In the genomic region with DNA sequence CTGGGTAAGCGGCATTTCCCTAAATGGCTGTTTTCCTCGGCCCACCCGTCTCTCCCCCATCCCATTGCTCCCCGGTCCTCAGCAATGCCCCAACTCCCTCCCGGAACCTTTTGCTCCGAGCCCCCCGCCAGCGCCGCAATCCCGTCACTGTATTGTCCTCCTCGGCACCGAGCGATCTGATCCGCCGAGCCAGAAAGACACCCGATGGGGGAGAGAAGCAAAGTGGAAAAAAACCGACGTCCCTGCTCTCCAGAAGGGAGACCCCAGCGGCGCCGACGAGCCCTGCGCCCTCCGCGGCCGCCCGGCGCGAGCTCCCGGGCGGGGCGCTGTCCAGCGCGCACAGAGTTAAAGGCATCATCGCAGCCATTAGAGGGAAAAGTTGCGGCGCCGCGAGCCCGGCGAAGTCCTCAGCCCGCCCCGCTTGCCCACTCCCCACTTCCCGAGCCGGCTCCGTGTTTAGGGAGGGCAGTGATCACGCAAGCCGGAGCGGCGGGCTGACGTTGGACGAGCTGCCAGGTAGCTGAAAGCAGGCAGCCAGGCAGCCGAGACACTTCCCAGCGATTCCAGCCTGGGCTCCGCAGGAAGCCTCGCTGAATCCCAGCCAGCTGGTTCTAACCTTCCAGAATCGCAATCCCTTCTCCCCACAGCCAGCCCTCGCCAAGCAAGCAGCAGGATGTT, we compare ENCODE assay signal across 10 cellular contexts. TPM values are rescaled to one million over a fixed set of nuclear protein-coding genes. Genes with fewer than 3 reads are reported as not detected.
DNase-seq lines count a peak whose midpoint lies in the region; ATAC-seq, FAIRE-seq and TF ChIP-seq lines count a peak whose summit lies in the region.
"Had no signal": no experiment of that assay in that cellular context is flagged by ENCODE, and none has a peak within 500 bp of the region (broad histone marks: within the 10 kb centered on the region; RNA-seq: fewer than 3 reads in every experiment).

Gene VSTM2A, plus strand, starts transcription at position 435 of the 678 bp plus-strand sequence. CDS start 356 bp downstream, outside the sequence.

- H3K36me3 ChIP-seq in astrocyte (ENCODE audit: insufficient read depth, low read length) (no peaks in the 10 kb centered on the region), keratinocyte (ENCODE audit: control insufficient read depth in 2 of 2, extremely low read depth in 1 of 2, insufficient read depth in 2 of 2, low read length in 2 of 2) (no peaks in the 10 kb centered on the region), suprapubic skin (no peaks in the 10 kb centered on the region)

- H3K4me1 ChIP-seq in astrocyte (ENCODE audit: insufficient read depth, low read length) = no peaks in the 10 kb centered on the region
- H3K4me1 ChIP-seq in keratinocyte (ENCODE audit: control insufficient read depth, extremely low read depth, insufficient read depth, low read length) = no peaks in the 10 kb centered on the region
- peaks cover 24% of the 10 kb centered on the region for H3K4me1 ChIP-seq in suprapubic skin

- H3K27me3 Mint-ChIP-seq in astrocyte (ENCODE audit: low read depth, unreplicated experiment) = peaks cover 67% of the 10 kb centered on the region
- peaks cover 37% of the 10 kb centered on the region for H3K27me3 Mint-ChIP-seq in activated CD4-positive, alpha-beta T cell treated with anti-CD3 and anti-CD28 coated beads, Interleukin-2, amount 10 ng/mL, durations not matched to agents 24 days and 14 days

- H4K20me1 ChIP-seq in astrocyte (ENCODE audit: insufficient read depth, low read length) = no peaks in the 10 kb centered on the region
- H4K20me1 ChIP-seq in keratinocyte (ENCODE audit: control insufficient read depth, extremely low read depth, insufficient read depth, low read length) = peaks cover 2% of the 10 kb centered on the region

- no peaks in the 10 kb centered on the region for H3K79me2 ChIP-seq in astrocyte (ENCODE audit: insufficient read depth, low read length)
- no peaks in the 10 kb centered on the region for H3K79me2 ChIP-seq in keratinocyte (ENCODE audit: control insufficient read depth, insufficient read depth, low read length)

- H3K27ac ChIP-seq in astrocyte (ENCODE audit: low read depth, low read length) (no peak within 1 kb of the TSS), keratinocyte (ENCODE audit: control insufficient read depth, insufficient read depth, low read length) (no peak within 1 kb of the TSS), suprapubic skin (no peak within 1 kb of the TSS)

- H3K27me3 ChIP-seq in astrocyte (ENCODE audit: insufficient read depth, low read length) (peaks cover 37% of the 10 kb centered on the region), keratinocyte (ENCODE audit: control insufficient read depth, extremely low read depth, insufficient read depth, low read length) (peaks cover 59% of the 10 kb centered on the region), suprapubic skin (peaks cover 77% of the 10 kb centered on the region)

- H3K4me3 Mint-ChIP-seq in astrocyte (ENCODE audit: unreplicated experiment) = peak within 1 kb of the TSS; percentile 83
- H3K4me3 Mint-ChIP-seq in activated CD4-positive, alpha-beta T cell treated with anti-CD3 and anti-CD28 coated beads, Interleukin-2, amount 10 ng/mL, durations not matched to agents 24 days and 14 days = no peak within 1 kb of the TSS
- H3K4me3 Mint-ChIP-seq: memory B cell had no signal

- H2AFZ ChIP-seq in astrocyte (ENCODE audit: low read depth, low read length) (no peak within 1 kb of the TSS), keratinocyte (ENCODE audit: control insufficient read depth, low read length) (no peak within 1 kb of the TSS)

- H3K4me2 ChIP-seq in astrocyte (ENCODE audit: low read length) (peak within 1 kb of the TSS; percentile 69), keratinocyte (ENCODE audit: control insufficient read depth, extremely low read depth, insufficient read depth, low read depth, low read length) (peak within 1 kb of the TSS; percentile 37)

- no peaks in the 10 kb centered on the region for H3K36me3 Mint-ChIP-seq in astrocyte (ENCODE audit: low read depth, unreplicated experiment)
- H3K36me3 Mint-ChIP-seq in activated CD4-positive, alpha-beta T cell treated with anti-CD3 and anti-CD28 coated beads, Interleukin-2, amount 10 ng/mL, durations not matched to agents 24 days and 14 days (ENCODE audit: low read depth) = no peaks in the 10 kb centered on the region

- H3K4me1 Mint-ChIP-seq in astrocyte (ENCODE audit: low read depth, unreplicated experiment) = peaks cover 3% of the 10 kb centered on the region
- H3K4me1 Mint-ChIP-seq in activated CD4-positive, alpha-beta T cell treated with anti-CD3 and anti-CD28 coated beads, Interleukin-2, amount 10 ng/mL, durations not matched to agents 24 days and 14 days = no peaks in the 10 kb centered on the region
- H3K4me1 Mint-ChIP-seq: memory B cell had no signal

- no peak for FAIRE-seq in astrocyte (lab: Jason Lieb, UNC)
- no peak for FAIRE-seq in keratinocyte (lab: Jason Lieb, UNC)

- dilution Hi-C loops in keratinocyte (cut with MboI; ENCODE audit: extremely low pct_ligation_motif_present, low sequenced_read_pairs) = no loop called here

- intact Hi-C loops in activated CD4-positive, alpha-beta T cell treated with anti-CD3 and anti-CD28 coated beads, Interleukin-2, amount 10 ng/mL, durations not matched to agents 24 days and 14 days (cut with micrococcal nuclease) = no loop called here

- 2% methylated on average over 35 of the region's 58 CpGs for WGBS in suprapubic skin

- H3K27ac Mint-ChIP-seq in astrocyte (ENCODE audit: unreplicated experiment) = no peak within 1 kb of the TSS
- H3K27ac Mint-ChIP-seq in activated CD4-positive, alpha-beta T cell treated with anti-CD3 and anti-CD28 coated beads, Interleukin-2, amount 10 ng/mL, durations not matched to agents 24 days and 14 days = no peak within 1 kb of the TSS
- H3K27ac Mint-ChIP-seq: memory B cell had no signal

- peak; percentile 60 for DNase-seq in NCI-H1105 (lab: John Stamatoyannopoulos, UW)
- no peak for DNase-seq in astrocyte (ENCODE audit: low read depth)
- DNase-seq in keratinocyte (ENCODE audit: low read depth, low spot score) = no peak
- DNase-seq in suprapubic skin (ENCODE audit: low spot score in 2 of 2) = no peak
- DNase-seq in activated CD8-positive, alpha-beta memory T cell treated with anti-CD3 and anti-CD28 coated beads, Interleukin-2, amount 50 U/mL, for 4 hours = no peak
- DNase-seq in activated CD4-positive, alpha-beta T cell treated with anti-CD3 and anti-CD28 coated beads, Interleukin-2, amount 10 ng/mL, durations not matched to agents 24 days and 14 days = no peak
- DNase-seq in activated naive CD4-positive, alpha-beta T cell treated with anti-CD3 and anti-CD28 coated beads, Interleukin-2, amount 50 U/mL, for 16 hours = no peak

- H3K4me3 ChIP-seq in astrocyte (ENCODE audit: insufficient read depth, low read depth, low read length) (no peak within 1 kb of the TSS), keratinocyte (ENCODE audit: control insufficient read depth in 2 of 3, extremely low read depth in 1 of 3, insufficient read depth in 2 of 3, low read depth in 1 of 3, low read length in 3 of 3) (no peak within 1 kb of the TSS), suprapubic skin (peak within 1 kb of the TSS; percentile 36)

- ATAC-seq in HG02798 (IDR thresholded peaks at IDR 0.05; ENCODE audit: poor library complexity, unreplicated experiment) = no peak

- H3K9me3 ChIP-seq in astrocyte (ENCODE audit: insufficient read depth, low read depth, low read length) (no peaks in the 10 kb centered on the region), keratinocyte (ENCODE audit: control insufficient read depth, low read depth, low read length) (no peaks in the 10 kb centered on the region), suprapubic skin (no peaks in the 10 kb centered on the region)

- TF ChIP-seq EP300 in suprapubic skin (IDR thresholded peaks at IDR 0.05) = no peak

- H3K9ac ChIP-seq in astrocyte (ENCODE audit: low read length) (no peak within 1 kb of the TSS), keratinocyte (ENCODE audit: control insufficient read depth, extremely low read depth, insufficient read depth, low read length) (no peak within 1 kb of the TSS)

- TF ChIP-seq POLR2A in suprapubic skin (IDR thresholded peaks at IDR 0.05) = no peak

- no peaks in the 10 kb centered on the region for H3K9me1 ChIP-seq in keratinocyte (ENCODE audit: control insufficient read depth, extremely low read depth, insufficient read depth, low read length)

- peaks cover 3% of the 10 kb centered on the region for H3K9me3 Mint-ChIP-seq in astrocyte (ENCODE audit: unreplicated experiment)
- peaks cover 4% of the 10 kb centered on the region for H3K9me3 Mint-ChIP-seq in activated CD4-positive, alpha-beta T cell treated with anti-CD3 and anti-CD28 coated beads, Interleukin-2, amount 10 ng/mL, durations not matched to agents 24 days and 14 days

- TF ChIP-seq CTCF in astrocyte (IDR thresholded peaks at IDR 0.05; ENCODE audit: insufficient read depth, low read depth, low read length) (no peak), keratinocyte (optimal IDR thresholded peaks at IDR 0.05 in 1 of 3, IDR thresholded peaks at IDR 0.05 in 1 of 3, conservative IDR thresholded peaks at IDR 0.05 in 1 of 3; ENCODE audit: extremely low read depth in 1 of 3, insufficient read depth in 2 of 3, low read length in 3 of 3) (no peak), suprapubic skin (IDR thresholded peaks at IDR 0.05) (no peak)

RNA-seq across cellular contexts. Expression of gene VSTM2A, which starts in this region (rescaled TPM):
- 0.20 TPM in 1 of 2 replicates, not detected in the other for total RNA-seq in astrocyte
- not detected in 3 replicates for polyA plus RNA-seq in keratinocyte
- not detected for polyA plus RNA-seq in keratinocyte (2011; ENCODE audit: low read depth)
- not detected in 2 replicates for polyA plus RNA-seq in keratinocyte (2011; cell fraction: cytosol; rRNA removed)
- not detected in 2 replicates for polyA plus RNA-seq in keratinocyte (2011; cell fraction: nucleus; rRNA removed)
- not detected in 2 replicates for polyA plus RNA-seq in keratinocyte (2012; ENCODE audit: low replicate concordance)
- not detected in 3 replicates for polyA minus RNA-seq in keratinocyte
- not detected for polyA minus RNA-seq in keratinocyte (2011; cell fraction: cytosol; rRNA and poly(A)+ RNA removed)
- polyA minus RNA-seq in keratinocyte (2011; cell fraction: nucleus; rRNA and poly(A)+ RNA removed) = not detected in 2 replicates
- total RNA-seq in suprapubic skin = under 1 TPM in 1 of 4 donors, not detected in 3; 0.49 TPM
- not detected in 2 replicates for total RNA-seq in activated CD4-positive, alpha-beta T cell treated with anti-CD3 and anti-CD28 coated beads, Interleukin-2, amount 10 ng/mL, durations not matched to agents 24 days and 14 days
- total RNA-seq: subcutaneous adipose tissue had no signal
